ENCODE assay signal across 8 cellular contexts in genomic region chr17:60678118-60678444, GRCh38. TPM values are rescaled to one million over a fixed set of nuclear protein-coding genes. Genes with fewer than 3 reads are reported as not detected.
DNase-seq lines count a peak whose midpoint lies in the region; ATAC-seq and TF ChIP-seq lines count a peak whose summit lies in the region.

No MANE protein-coding gene starts in this region.

- peaks cover 28% of the 10 kb centered on the region for H3K4me1 Mint-ChIP-seq in brain

- no peak overlapping the region for H2BK5ac ChIP-seq in mesendoderm (ENCODE audit: low read length)

- H3K36me3 ChIP-seq in A673 (ENCODE audit: insufficient read depth, low read length, poor library complexity, severe bottlenecking) = no peaks in the 10 kb centered on the region
- no peaks in the 10 kb centered on the region for H3K36me3 ChIP-seq in mesendoderm (ENCODE audit: control insufficient read depth, insufficient read depth, low read length)

- peak overlapping the region; percentile 59 for H3K4me2 ChIP-seq in mesendoderm (ENCODE audit: low read length)

- no peaks in the 10 kb centered on the region for H3K9me3 Mint-ChIP-seq in brain

- H3K56ac ChIP-seq in mesendoderm (ENCODE audit: low read length) = peak overlapping the region; percentile 90

- BruUV-seq in A673 (replicated peaks; lab: Mats Ljungman, UMichigan) = no TSS peak

- H3K27me3 Mint-ChIP-seq in brain = peaks cover 10% of the 10 kb centered on the region

- H3K79me2 ChIP-seq in mesendoderm (ENCODE audit: control insufficient read depth, insufficient read depth, low read length) = no peaks in the 10 kb centered on the region

- no peak overlapping the region for H4K8ac ChIP-seq in mesendoderm (ENCODE audit: low read depth, low read length)

- H3K9ac ChIP-seq in mesendoderm (ENCODE audit: low read length) = peak overlapping the region; percentile 64

- H3K27me3 ChIP-seq in A673 (replicated peaks; ENCODE audit: insufficient read depth, low read depth, low read length, poor library complexity) (no peaks in the 10 kb centered on the region), mesendoderm (ENCODE audit: insufficient read depth, low read length, poor library complexity) (no peaks in the 10 kb centered on the region)

- no CpG with 5 or more reads among the region's 6 CpGs for WGBS in mesendoderm (ENCODE audit: extremely low coverage, insufficient coverage, low lambda C conversion rate)

- H3K4me3 Mint-ChIP-seq in brain = peak overlapping the region; percentile 96 to 99 (median 98)

- H3K36me3 Mint-ChIP-seq in brain = peaks cover 6% of the 10 kb centered on the region

- H2BK120ac ChIP-seq in mesendoderm (ENCODE audit: low read depth, low read length) = no peak overlapping the region

- DNase-seq in A673 (ENCODE audit: low spot score) (no peak), HEK293T (ENCODE audit: extremely low spot score) (peak; percentile 8), mesendoderm (no peak), NCI-H1694 (lab: John Stamatoyannopoulos, UW) (no peak), NCI-H2107 (lab: John Stamatoyannopoulos, UW) (no peak), NCI-H226 (no peak)

- TF ChIP-seq CTCF in A673 (conservative IDR thresholded peaks at IDR 0.05; ENCODE audit: low read depth, low read length) = no peak
- no peak for TF ChIP-seq CTCF in brain (conservative IDR thresholded peaks at IDR 0.05)

- H4K5ac ChIP-seq in mesendoderm (ENCODE audit: low read length) = no peak overlapping the region

- ATAC-seq in HG02981 (IDR thresholded peaks at IDR 0.05; ENCODE audit: unreplicated experiment) = no peak

- H3K23ac ChIP-seq in mesendoderm (ENCODE audit: low read length) = no peak overlapping the region

- CTCF ChIA-PET in A673 (lab: Charles Lee) = interaction anchor here (0.7 kb wide), 1 partner anchor 83 kb away, joined by 3 read pairs; no protein-coding TSS in a partner anchor
- CTCF ChIA-PET in HEK293T (lab: Yijun Ruan, JAX) = no interaction called here

- H3K27ac ChIP-seq in A673 (ENCODE audit: low read depth, low read length, poor library complexity, severe bottlenecking) = peak overlapping the region; percentile 66
- no peak overlapping the region for H3K27ac ChIP-seq in mesendoderm (ENCODE audit: low read depth, low read length)

- H3K4ac ChIP-seq in mesendoderm (ENCODE audit: low read depth, low read length) = no peak overlapping the region

- no peaks in the 10 kb centered on the region for H3K9me3 ChIP-seq in A673 (ENCODE audit: low read depth, low read length, poor library complexity, severe bottlenecking)

- peaks cover 5% of the 10 kb centered on the region for H3K4me1 ChIP-seq in A673 (ENCODE audit: insufficient read depth, low read length, poor library complexity, severe bottlenecking)
- peaks cover 2% of the 10 kb centered on the region for H3K4me1 ChIP-seq in mesendoderm (ENCODE audit: control insufficient read depth, low read depth, low read length)

- peak overlapping the region; percentile 69 for H3K4me3 ChIP-seq in A673 (ENCODE audit: low read depth, low read length, poor library complexity, severe bottlenecking)
- peak overlapping the region; percentile 67 for H3K4me3 ChIP-seq in mesendoderm (ENCODE audit: low read length)

- no peak overlapping the region for H2AK5ac ChIP-seq in mesendoderm (ENCODE audit: low read length)

- intact Hi-C loops in A673 (cut with micrococcal nuclease; ENCODE audit: unreplicated experiment) = loop anchor here (10.0 kb wide), 1 partner anchor 73 kb away; the partner anchor contains the start of gene PPM1D

- H2BK15ac ChIP-seq in mesendoderm (replicated peaks; ENCODE audit: low read depth) = no peak overlapping the region

- peak overlapping the region; percentile 93 to 98 (median 97) for H3K27ac Mint-ChIP-seq in brain

- POLR2A ChIA-PET in A673 (lab: Charles Lee; ENCODE audit: low non-redundant PET) = no interaction called here
- POLR2A ChIA-PET in HEK293T (lab: Yijun Ruan, JAX) = interaction anchor here (0.8 to 1.6 kb wide), 10 partner anchors 8 to 293 kb away, joined by 3 to 9 read pairs (median 4); partner anchors contain the start of gene PPM1D

- H3K18ac ChIP-seq in mesendoderm (ENCODE audit: low read length) = no peak overlapping the region

- H3K79me1 ChIP-seq in mesendoderm (ENCODE audit: low read length) = no peaks in the 10 kb centered on the region

TF ChIP-seq in HEK293T, 16 proteins besides CTCF, POLR2A, EP300 and RAD21:
- TF ChIP-seq FOXK2 (IDR thresholded peaks at IDR 0.05) = no peak

RNA-seq across cellular contexts. Expression of gene BCAS3, which starts 0.4 kb away (rescaled TPM):
- 14.4 and 23.4 TPM in 2 replicates for total RNA-seq in A673 (2021)
- polyA plus RNA-seq in brain (ENCODE audit: insufficient read depth, low read depth, low replicate concordance) = 56.2 TPM
- 6.4 TPM for polyA plus RNA-seq in mesendoderm (2013, experiment 1 of 2)
- polyA plus RNA-seq in mesendoderm (2013, experiment 2 of 2) = 7.1 TPM
